ENCODE assay signal across 8 cellular contexts in genomic region chr6:138115877-138116660, GRCh38. TPM values are rescaled to one million over a fixed set of nuclear protein-coding genes. Genes with fewer than 3 reads are reported as not detected.
DNase-seq lines count a peak whose midpoint lies in the region; ATAC-seq and TF ChIP-seq lines count a peak whose summit lies in the region.

No MANE protein-coding gene starts in this region.

- H3K9ac ChIP-seq in BLaER1: no peak overlapping the region

- peak; percentile 63 to 79 (median 70) for TF ChIP-seq CTCF in esophagus muscularis mucosa (IDR thresholded peaks at IDR 0.05)
- TF ChIP-seq CTCF in upper lobe of right lung (IDR thresholded peaks at IDR 0.05): peak; percentile 73

- intact Hi-C loops in esophagus muscularis mucosa (cut with DNase I) (loop anchor here (5.0 kb wide), 4 partner anchors 171 to 476 kb away; partner anchors contain the start of gene HEBP2), upper lobe of right lung (cut with DNase I) (loop anchor here (10.0 kb wide), 1 partner anchor 169 kb away; no protein-coding TSS in a partner anchor)

- TF ChIP-seq POLR2A in esophagus muscularis mucosa (IDR thresholded peaks at IDR 0.05; ENCODE audit: low read depth): no peak

- no peaks in the 10 kb centered on the region for H4K20me1 ChIP-seq in BLaER1

- peak; percentile 85 for DNase-seq in NCI-H69 (lab: John Stamatoyannopoulos, UW)
- peak; percentile 53 for DNase-seq in activated CD4-positive, alpha-beta memory T cell treated with anti-CD3 and anti-CD28 coated beads, Interleukin-2, amount 10 ng/mL, durations not matched to agents 7 days and 5 days
- no peak for DNase-seq in esophagus muscularis mucosa (ENCODE audit: extremely low spot score)
- DNase-seq in naive thymus-derived CD8-positive, alpha-beta T cell: peak in 8 of 10 donors; percentile 13 to 75 (median 51)
- DNase-seq in upper lobe of right lung: no peak

- WGBS in esophagus muscularis mucosa: 20% methylated on average over 13 of the region's 13 CpGs

- no peaks in the 10 kb centered on the region for H3K9me3 Mint-ChIP-seq in activated CD4-positive, alpha-beta memory T cell treated with anti-CD3 and anti-CD28 coated beads, Interleukin-2, amount 10 ng/mL, durations not matched to agents 7 days and 5 days
- H3K9me3 Mint-ChIP-seq in naive thymus-derived CD8-positive, alpha-beta T cell: no peaks in the 10 kb centered on the region

- H3K27me3 Mint-ChIP-seq in activated CD4-positive, alpha-beta memory T cell treated with anti-CD3 and anti-CD28 coated beads, Interleukin-2, amount 10 ng/mL, durations not matched to agents 7 days and 5 days: peaks cover 38% of the 10 kb centered on the region
- H3K27me3 Mint-ChIP-seq in naive thymus-derived CD8-positive, alpha-beta T cell: peaks cover 17 to 22% (median 19%) of the 10 kb centered on the region in 5 donors

- H3K36me3 ChIP-seq in BLaER1 (no peaks in the 10 kb centered on the region), esophagus muscularis mucosa (no peaks in the 10 kb centered on the region), upper lobe of right lung (no peaks in the 10 kb centered on the region)

- H3K4me1 ChIP-seq in BLaER1: peaks cover 11% of the 10 kb centered on the region
- H3K4me1 ChIP-seq in esophagus muscularis mucosa: peaks cover 0 to 4% (median 0%) of the 10 kb centered on the region in 4 donors
- H3K4me1 ChIP-seq in upper lobe of right lung: no peaks in the 10 kb centered on the region

- TF ChIP-seq EP300 in esophagus muscularis mucosa (IDR thresholded peaks at IDR 0.05): no peak

- peaks cover 8% of the 10 kb centered on the region for H3K4me1 Mint-ChIP-seq in activated CD4-positive, alpha-beta memory T cell treated with anti-CD3 and anti-CD28 coated beads, Interleukin-2, amount 10 ng/mL, durations not matched to agents 7 days and 5 days
- H3K4me1 Mint-ChIP-seq in naive thymus-derived CD8-positive, alpha-beta T cell: peaks cover 4 to 7% (median 6%) of the 10 kb centered on the region in 4 donors

- CTCF ChIA-PET in activated CD4-positive, alpha-beta memory T cell treated with anti-CD3 and anti-CD28 coated beads, Interleukin-2, amount 10 ng/mL, durations not matched to agents 7 days and 5 days (lab: Charles Lee): interaction anchor here (0.6 to 4.5 kb wide), 36 partner anchors 8 to 649 kb away, joined by 3 to 49 read pairs (median 4); partner anchors contain the start of gene PERP

- H3K27ac ChIP-seq in BLaER1 (no peak overlapping the region), esophagus muscularis mucosa (replicated peaks in 1 of 4) (no peak overlapping the region), upper lobe of right lung (no peak overlapping the region)

- H3K36me3 Mint-ChIP-seq in activated CD4-positive, alpha-beta memory T cell treated with anti-CD3 and anti-CD28 coated beads, Interleukin-2, amount 10 ng/mL, durations not matched to agents 7 days and 5 days (ENCODE audit: low read depth): no peaks in the 10 kb centered on the region
- no peaks in the 10 kb centered on the region for H3K36me3 Mint-ChIP-seq in naive thymus-derived CD8-positive, alpha-beta T cell

- POLR2A ChIA-PET in activated CD4-positive, alpha-beta memory T cell treated with anti-CD3 and anti-CD28 coated beads, Interleukin-2, amount 10 ng/mL, durations not matched to agents 7 days and 5 days (lab: Charles Lee): interaction anchor here (1.0 to 2.3 kb wide), 3 partner anchors 10 to 394 kb away, joined by 3 to 7 read pairs (median 3); no protein-coding TSS in a partner anchor
- POLR2A ChIA-PET in naive thymus-derived CD8-positive, alpha-beta T cell (lab: Charles Lee): interaction anchor here (0.7 kb wide), 1 partner anchor 1139 kb away, joined by 6 read pairs; no protein-coding TSS in a partner anchor

- peak; percentile 58 for ATAC-seq in GM18873 (IDR thresholded peaks at IDR 0.05; ENCODE audit: low FRiP score, unreplicated experiment)
- ATAC-seq in HG03520 (IDR thresholded peaks at IDR 0.05; ENCODE audit: unreplicated experiment): peak; percentile 71
- ATAC-seq in naive thymus-derived CD8-positive, alpha-beta T cell: peak; percentile 89 to 96
- ATAC-seq in upper lobe of right lung: peak; percentile 94

- H3K4me3 Mint-ChIP-seq in activated CD4-positive, alpha-beta memory T cell treated with anti-CD3 and anti-CD28 coated beads, Interleukin-2, amount 10 ng/mL, durations not matched to agents 7 days and 5 days: no peak overlapping the region
- no peak overlapping the region for H3K4me3 Mint-ChIP-seq in naive thymus-derived CD8-positive, alpha-beta T cell

- no peaks in the 10 kb centered on the region for H3K27me3 ChIP-seq in BLaER1
- H3K27me3 ChIP-seq in esophagus muscularis mucosa: peaks cover 0 to 10% (median 0%) of the 10 kb centered on the region in 4 donors
- H3K27me3 ChIP-seq in upper lobe of right lung: peaks cover 8% of the 10 kb centered on the region

- no peaks in the 10 kb centered on the region for H3K9me3 ChIP-seq in BLaER1
- H3K9me3 ChIP-seq in esophagus muscularis mucosa: no peaks in the 10 kb centered on the region
- H3K9me3 ChIP-seq in upper lobe of right lung: no peaks in the 10 kb centered on the region

- no peak overlapping the region for H3K27ac Mint-ChIP-seq in activated CD4-positive, alpha-beta memory T cell treated with anti-CD3 and anti-CD28 coated beads, Interleukin-2, amount 10 ng/mL, durations not matched to agents 7 days and 5 days
- no peak overlapping the region for H3K27ac Mint-ChIP-seq in naive thymus-derived CD8-positive, alpha-beta T cell

- H3K4me2 ChIP-seq in BLaER1: peak overlapping the region; percentile 68

- H3K4me3 ChIP-seq in BLaER1 (no peak overlapping the region), esophagus muscularis mucosa (no peak overlapping the region), upper lobe of right lung (no peak overlapping the region)

RNA-seq across cellular contexts. Expression of gene PERP, which starts 8.8 kb away (rescaled TPM):
- total RNA-seq in activated CD4-positive, alpha-beta memory T cell treated with anti-CD3 and anti-CD28 coated beads, Interleukin-2, amount 10 ng/mL, durations not matched to agents 7 days and 5 days: 10 to 100 TPM; 18.0 to 19.0 TPM
- total RNA-seq in esophagus muscularis mucosa (100 to 1,000 TPM in 1 of 4 donors, 10 to 100 TPM in 3; 81.0 to 123 (median 83.9) TPM), upper lobe of right lung (33.2 TPM)
- total RNA-seq in naive thymus-derived CD8-positive, alpha-beta T cell: under 1 TPM; 0.27 to 0.39 TPM
- under 1 TPM; 0.05 to 0.77 (median 0.48) TPM for polyA plus RNA-seq in naive thymus-derived CD8-positive, alpha-beta T cell

RNA-seq across cellular contexts. Expression of gene ARFGEF3, which starts 45.7 kb away (rescaled TPM):
- total RNA-seq in activated CD4-positive, alpha-beta memory T cell treated with anti-CD3 and anti-CD28 coated beads, Interleukin-2, amount 10 ng/mL, durations not matched to agents 7 days and 5 days: under 1 TPM; 0.50 to 0.55 TPM
- 1 to 10 TPM; 1.2 to 3.3 (median 2.2) TPM for total RNA-seq in esophagus muscularis mucosa
- total RNA-seq in naive thymus-derived CD8-positive, alpha-beta T cell: not detected
- polyA plus RNA-seq in naive thymus-derived CD8-positive, alpha-beta T cell: not detected
- 27.2 TPM for total RNA-seq in upper lobe of right lung

Comparison
In these comparisons a context has a peak if more than half of its experiments do, and no peak if none do; other contexts are left out.
1. DNase-seq: peak in NCI-H69 (single experiment), activated CD4-positive, alpha-beta memory T cell treated with anti-CD3 and anti-CD28 coated beads, Interleukin-2, amount 10 ng/mL, durations not matched to agents 7 days and 5 days (single experiment) and naive thymus-derived CD8-positive, alpha-beta T cell (8 of 10); none in esophagus muscularis mucosa (single experiment) and upper lobe of right lung (single experiment).
2. RNA of gene PERP, which starts 8.8 kb away (total RNA-seq): 81.0 to 123 TPM in esophagus muscularis mucosa, 33.2 TPM in upper lobe of right lung (single experiment) and 18.0 to 19.0 TPM in activated CD4-positive, alpha-beta memory T cell treated with anti-CD3 and anti-CD28 coated beads, Interleukin-2, amount 10 ng/mL, durations not matched to agents 7 days and 5 days; 0.27 to 0.39 TPM in naive thymus-derived CD8-positive, alpha-beta T cell; every median in the first group is over 10 times any median in the second.
3. Peak in every context shown above with its lines, with median percentiles within 50 percentile points of each other: ATAC-seq.